ENCODE assay signal across 11 cellular contexts in genomic region chr13:51619614-51620013, GRCh38. TPM values are rescaled to one million over a fixed set of nuclear protein-coding genes. Genes with fewer than 3 reads are reported as not detected.
DNase-seq lines count a peak whose midpoint lies in the region; ATAC-seq lines count a peak whose summit lies in the region.
"Had no signal": no experiment of that assay in that cellular context is flagged by ENCODE, and none has a peak within 500 bp of the region (broad histone marks: within the 10 kb centered on the region; RNA-seq: fewer than 3 reads in every experiment).

No MANE protein-coding gene starts in this region.

- peak; percentile 32 for DNase-seq in amniotic epithelial cell (ENCODE audit: low read depth)
- no peak for DNase-seq in left ventricle myocardium superior
- DNase-seq in glomerular visceral epithelial cell (ENCODE audit: extremely low spot score), result no peak
- no peak for DNase-seq in activated gamma-delta T cell treated with Interleukin-2 at 50 U/mL for 16 hours
- DNase-seq: GOT3, Karpas-422, occipital lobe had no signal

- no peak overlapping the region for H3K4me3 ChIP-seq in ACC112 (ENCODE audit: low read depth, low read length)

- ATAC-seq in GM18868 (IDR thresholded peaks at IDR 0.05; ENCODE audit: unreplicated experiment), result peak; percentile 55
- peak; percentile 48 for ATAC-seq in left ventricle myocardium superior
- ATAC-seq in HG03520 (IDR thresholded peaks at IDR 0.05; ENCODE audit: unreplicated experiment), result no peak
- ATAC-seq in HG02885 (IDR thresholded peaks at IDR 0.05; ENCODE audit: poor library complexity, unreplicated experiment), result no peak

- H3K36me3 ChIP-seq in ACC112 (ENCODE audit: insufficient read depth, low read length), result no peaks in the 10 kb centered on the region

- H3K79me2 ChIP-seq in ACC112 (ENCODE audit: control insufficient read depth, insufficient read depth, low read length, unreplicated experiment), result peaks cover 66% of the 10 kb centered on the region

- intact Hi-C loops in left ventricle myocardium superior (cut with micrococcal nuclease), result no loop called here

- H3K4me1 ChIP-seq in ACC112 (ENCODE audit: control insufficient read depth, insufficient read depth, low read length, unreplicated experiment), result peaks cover 26% of the 10 kb centered on the region

- H2AFZ ChIP-seq in ACC112 (ENCODE audit: low read length, unreplicated experiment), result no peak overlapping the region

- H3K27ac ChIP-seq in ACC112 (ENCODE audit: low read depth, low read length), result peak overlapping the region; percentile 90

- no peaks in the 10 kb centered on the region for H3K27me3 ChIP-seq in ACC112 (ENCODE audit: insufficient read depth, low read length)

RNA-seq across cellular contexts. Expression of gene WDFY2, which starts 35.4 kb away (rescaled TPM):
- total RNA-seq in left ventricle myocardium superior, result 4.9 TPM

Comparison
In these comparisons a context has a peak if more than half of its experiments do, and no peak if none do; other contexts are left out.
1. ATAC-seq: peak in GM18868 (single experiment) and left ventricle myocardium superior (single experiment); none in HG03520 (single experiment) and HG02885 (single experiment).